In the genomic region with DNA sequence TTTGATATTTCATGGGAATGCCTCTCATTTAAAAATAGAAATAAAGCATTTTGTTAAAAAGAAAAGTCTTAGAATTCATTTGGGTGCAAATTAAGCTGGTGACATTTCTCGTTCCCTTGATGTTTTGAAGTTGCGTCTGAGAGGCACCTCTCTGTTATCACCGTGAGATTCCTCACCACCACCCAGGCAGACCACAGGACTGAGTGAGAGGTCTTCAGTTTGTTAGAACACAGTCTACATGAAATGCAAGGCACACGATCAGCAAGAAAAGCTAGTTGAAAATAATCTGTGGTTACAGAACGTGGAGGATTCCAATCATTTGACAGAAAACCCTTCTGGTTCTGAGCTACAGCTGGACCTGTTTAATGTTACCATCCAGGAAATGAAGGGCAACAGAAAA, we compare ENCODE assay signal across 13 cellular contexts.
"Had no signal": no experiment of that assay in that cellular context is flagged by ENCODE, and none has a peak within 500 bp of the region (broad histone marks: within the 10 kb centered on the region; RNA-seq: fewer than 3 reads in every experiment).

No MANE protein-coding gene starts in this region.

- H3K9me3 Mint-ChIP-seq: stimulated activated effector memory CD8-positive, alpha-beta T cell treated with anti-CD3 and anti-CD28 coated beads, Interleukin-12 subunit alpha, Interleukin-12 subunit beta, amount 100 ng/mL, for 72 hours had no signal

- H3K4me3 Mint-ChIP-seq: stimulated activated effector memory CD8-positive, alpha-beta T cell treated with anti-CD3 and anti-CD28 coated beads, Interleukin-12 subunit alpha, Interleukin-12 subunit beta, amount 100 ng/mL, for 72 hours had no signal

- H3K27ac Mint-ChIP-seq: stimulated activated effector memory CD8-positive, alpha-beta T cell treated with anti-CD3 and anti-CD28 coated beads, Interleukin-12 subunit alpha, Interleukin-12 subunit beta, amount 100 ng/mL, for 72 hours had no signal

- DNase-seq: activated CD4-positive, alpha-beta T cell treated with anti-CD3 and anti-CD28 coated beads, Interleukin-2, amount 50 U/mL, for 48 hours; activated CD4-positive, CD25-positive, alpha-beta regulatory T cell treated with anti-CD3 and anti-CD28 coated beads, Interleukin-2, amount 50 U/mL, for 72 hours; activated CD8-positive, alpha-beta memory T cell treated with anti-CD3 and anti-CD28 coated beads, Interleukin-2, amount 50 U/mL, for 48 hours; midbrain; pancreas; sigmoid colon; stimulated activated CD4-positive, alpha-beta T cell treated with anti-CD3 and anti-CD28 coated beads, Interleukin-12 subunit alpha, Interleukin-12 subunit beta, amount 100 ng/mL, for 4 hours; stimulated activated CD4-positive, alpha-beta T cell treated with anti-CD3 and anti-CD28 coated beads, Interleukin-2, amount 100 ng/mL, for 24 hours; T1000; tibial artery had no signal

- H3K27me3 ChIP-seq: pancreas, sigmoid colon, tibial artery had no signal

- H3K4me1 ChIP-seq: pancreas, tibial artery had no signal

- ATAC-seq: pancreas; stimulated activated effector memory CD8-positive, alpha-beta T cell treated with anti-CD3 and anti-CD28 coated beads, Interleukin-12 subunit alpha, Interleukin-12 subunit beta, amount 100 ng/mL, for 72 hours had no signal

- H3K4me3 ChIP-seq: lung, pancreas, sigmoid colon, SK-N-MC, tibial artery had no signal

- H3K36me3 ChIP-seq: pancreas, sigmoid colon, tibial artery had no signal

- H3K27ac ChIP-seq: pancreas, sigmoid colon, SK-N-MC, tibial artery had no signal

- H3K36me3 Mint-ChIP-seq: stimulated activated effector memory CD8-positive, alpha-beta T cell treated with anti-CD3 and anti-CD28 coated beads, Interleukin-12 subunit alpha, Interleukin-12 subunit beta, amount 100 ng/mL, for 72 hours had no signal

- H3K9me3 ChIP-seq: pancreas, sigmoid colon, tibial artery had no signal

- H3K4me1 Mint-ChIP-seq: stimulated activated effector memory CD8-positive, alpha-beta T cell treated with anti-CD3 and anti-CD28 coated beads, Interleukin-12 subunit alpha, Interleukin-12 subunit beta, amount 100 ng/mL, for 72 hours had no signal
